In the genomic region with DNA sequence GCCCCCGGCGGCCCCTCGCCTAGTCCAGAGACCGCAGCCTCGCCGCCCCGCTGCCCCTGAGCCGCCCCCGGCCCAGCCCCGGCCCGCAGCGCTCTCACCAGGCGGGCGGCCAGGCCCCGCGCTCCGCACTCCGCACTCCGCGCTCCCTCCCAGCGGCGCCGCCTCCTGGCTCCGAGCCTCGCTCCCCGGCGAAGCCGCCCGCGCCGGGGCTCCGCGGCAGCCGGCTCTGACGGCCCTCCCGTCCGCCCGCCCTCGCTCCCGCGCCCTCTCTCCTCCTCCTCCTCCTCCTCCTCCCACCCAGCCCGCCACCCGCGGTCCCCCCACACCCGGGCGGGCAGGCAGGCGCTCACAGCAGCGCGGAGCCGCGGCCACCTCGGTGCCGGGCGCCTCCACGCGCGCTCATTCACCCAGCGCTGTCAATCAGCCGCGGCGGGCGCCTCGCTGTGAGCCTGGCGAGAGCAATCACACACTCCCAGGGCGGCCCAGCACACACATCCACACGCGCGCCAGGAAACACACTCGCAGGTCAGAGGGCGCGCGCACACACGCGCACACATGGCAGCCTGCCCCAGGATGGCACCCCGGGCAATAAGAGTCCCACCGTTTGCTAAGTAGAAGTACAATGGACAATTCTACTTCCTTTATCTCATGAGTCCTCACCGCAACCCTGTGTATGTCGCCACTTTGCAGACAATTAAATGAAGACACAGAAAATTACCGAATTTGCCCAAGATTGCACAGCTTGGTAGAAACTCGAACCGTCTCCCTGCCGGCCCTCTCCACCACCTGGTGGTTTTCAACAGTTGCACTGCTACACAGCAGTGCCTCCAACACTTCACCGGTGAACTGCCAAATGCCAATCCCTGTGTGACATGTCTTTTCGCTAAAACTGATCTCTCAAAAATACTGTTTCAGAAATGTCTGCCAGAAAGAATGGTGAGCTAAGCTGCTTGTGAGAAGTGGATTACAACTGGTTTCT, we compare ENCODE assay signal across 8 cellular contexts.
A peak's percentile ranks its signal among the peaks of the same experiment; 100 is the strongest.
DNase-seq lines count a peak whose midpoint lies in the region; ATAC-seq and TF ChIP-seq lines count a peak whose summit lies in the region.

A gene (minus strand): TSS at position 228 of the 979 bp plus-strand sequence.

- TF ChIP-seq CTCF in fibroblast of pulmonary artery (IDR thresholded peaks at IDR 0.05; ENCODE audit: low read length, missing control alignments) (peak; percentile 1), nephron progenitor cell (IDR thresholded peaks at IDR 0.05) (no peak)

- H3K4me3 Mint-ChIP-seq in nephron progenitor cell = peak within 1 kb of the TSS; percentile 91

- H3K9me3 Mint-ChIP-seq in nephron progenitor cell = no peaks in the 10 kb centered on the region

- no peak within 1 kb of the TSS for H3K27ac Mint-ChIP-seq in nephron progenitor cell

- ATAC-seq in GM19023 (IDR thresholded peaks at IDR 0.05; ENCODE audit: unreplicated experiment) = no peak

- DNase-seq in NCI-H82 (lab: John Stamatoyannopoulos, UW) (peak; percentile 54), NCI-H82 treated with DMSO at 0.1 percent for 48 hours (lab: John Stamatoyannopoulos, UW; ENCODE audit: unreplicated experiment) (no peak), NCI-H2227 (lab: John Stamatoyannopoulos, UW; ENCODE audit: unreplicated experiment) (peak; percentile 66), fibroblast of pulmonary artery (ENCODE audit: low read depth) (no peak), nephron progenitor cell (peak; percentile 75), epidermal melanocyte (ENCODE audit: insufficient read length, low spot score) (no peak)
- DNase-seq in activated T-cell treated with anti-CD3 and anti-CD28 coated beads, Interleukin-2, amount 50 U/mL, for 48 hours = peak; percentile 48 to 62

- H3K27me3 Mint-ChIP-seq in nephron progenitor cell (ENCODE audit: low read depth, poor library complexity) = peaks cover 58% of the 10 kb centered on the region

- H3K4me1 Mint-ChIP-seq in nephron progenitor cell = peaks cover 40% of the 10 kb centered on the region

- no peaks in the 10 kb centered on the region for H3K36me3 Mint-ChIP-seq in nephron progenitor cell (ENCODE audit: low read depth)

- peak within 1 kb of the TSS; percentile 44 for H3K4me3 ChIP-seq in fibroblast of pulmonary artery (replicated peaks; ENCODE audit: low read depth, low read length)

Comparison
In these comparisons a context has a peak if more than half of its experiments do, and no peak if none do; other contexts are left out.
1. DNase-seq: peak in NCI-H82 (single experiment), NCI-H2227 (single experiment), activated T-cell treated with anti-CD3 and anti-CD28 coated beads, Interleukin-2, amount 50 U/mL, for 48 hours (2 of 2) and nephron progenitor cell (single experiment); none in NCI-H82 treated with DMSO at 0.1 percent for 48 hours (single experiment), fibroblast of pulmonary artery (single experiment) and epidermal melanocyte (single experiment).